1 cellular context compared by ENCODE assay signal in genomic region chr10:102917314-102917961, GRCh38.
A peak's percentile ranks its signal among the peaks of the same experiment; 100 is the strongest.
TF ChIP-seq lines count a peak whose summit lies in the region.

No MANE protein-coding gene starts in this region.

TF ChIP-seq in HepG2, 621 proteins besides CTCF, POLR2A, EP300 and RAD21 (continued from another document and continues in another):
- TF ChIP-seq ZHX2 (IDR thresholded peaks at IDR 0.05; ENCODE audit: low read depth) (no peak), ZHX2 (CRISPR knock-in tag; IDR thresholded peaks at IDR 0.05; ENCODE audit: borderline replicate concordance) (no peak), ZNF460 (CRISPR knock-in tag; IDR thresholded peaks at IDR 0.05; ENCODE audit: borderline replicate concordance) (peak; percentile 20; the same call in 1 of the 2 replicates), ZBTB7A (CRISPR knock-in tag; IDR thresholded peaks at IDR 0.05) (no peak), ETS1 (CRISPR knock-in tag; IDR thresholded peaks at IDR 0.05) (0 out of 2 replicates have a peak, but pooled peaks have one; percentile 9), ZNF263 (CRISPR knock-in tag; IDR thresholded peaks at IDR 0.05) (peak; percentile 44; the same call in 1 of the 2 replicates), ZNF777 (CRISPR knock-in tag; IDR thresholded peaks at IDR 0.05) (peak; percentile 55; the same call in 1 of the 2 replicates), XRCC5 (optimal IDR thresholded peaks at IDR 0.05; ENCODE audit: low read length) (peak; percentile 35), ZKSCAN1 (IDR thresholded peaks at IDR 0.05; ENCODE audit: low read length) (no peak), ETV6 (CRISPR knock-in tag; conservative IDR thresholded peaks at IDR 0.05) (no peak), NR3C1 (CRISPR knock-in tag; IDR thresholded peaks at IDR 0.05) (0 out of 2 replicates have a peak, but pooled peaks have one; percentile 52), PBX3 (CRISPR knock-in tag; IDR thresholded peaks at IDR 0.05; ENCODE audit: borderline replicate concordance) (no peak), IRF9 (CRISPR knock-in tag; IDR thresholded peaks at IDR 0.05; ENCODE audit: borderline replicate concordance) (peak; percentile 71; the same call in 1 of the 2 replicates), ZNF235 (CRISPR knock-in tag; IDR thresholded peaks at IDR 0.05; ENCODE audit: borderline replicate concordance) (no peak), ZNF510 (CRISPR knock-in tag; IDR thresholded peaks at IDR 0.05; ENCODE audit: low read depth) (no peak), SKI (IDR thresholded peaks at IDR 0.05; ENCODE audit: partially characterized antibody) (no peak), MAZ (IDR thresholded peaks at IDR 0.05; ENCODE audit: borderline replicate concordance, low read depth, low read length) (no peak), MAZ (CRISPR knock-in tag; IDR thresholded peaks at IDR 0.05; ENCODE audit: low read depth) (no peak), ZNF274 (CRISPR knock-in tag; IDR thresholded peaks at IDR 0.05) (no peak), ZNF251 (CRISPR knock-in tag; IDR thresholded peaks at IDR 0.05) (no peak), ZNF703 (CRISPR knock-in tag; IDR thresholded peaks at IDR 0.05; ENCODE audit: borderline replicate concordance) (peak; percentile 16; the same call in 1 of the 2 replicates), FOXC1 (CRISPR knock-in tag; IDR thresholded peaks at IDR 0.05; ENCODE audit: borderline replicate concordance) (no peak), ZFP36L2 (CRISPR knock-in tag; IDR thresholded peaks at IDR 0.05) (no peak), HMGA1 (CRISPR knock-in tag; conservative IDR thresholded peaks at IDR 0.05) (no peak), SMAD3 (CRISPR knock-in tag; IDR thresholded peaks at IDR 0.05) (0 out of 2 replicates have a peak, but pooled peaks have one; percentile 23), ZNF138 (CRISPR knock-in tag; IDR thresholded peaks at IDR 0.05; ENCODE audit: low read depth) (no peak), ZNF629 (CRISPR knock-in tag; conservative IDR thresholded peaks at IDR 0.05) (no peak), YY1 (IDR thresholded peaks at IDR 0.05; ENCODE audit: insufficient read depth, insufficient replicate concordance, low read depth, low read length) (peak; percentile 43), HNRNPL (IDR thresholded peaks at IDR 0.05; ENCODE audit: low read depth, low read length) (no peak), SAP130 (CRISPR knock-in tag; IDR thresholded peaks at IDR 0.05; ENCODE audit: low read depth) (no peak), ARNT2 (CRISPR knock-in tag; IDR thresholded peaks at IDR 0.05; ENCODE audit: low read depth) (no peak), ZNF788 (CRISPR knock-in tag; IDR thresholded peaks at IDR 0.05; ENCODE audit: borderline replicate concordance) (no peak; the same call in 1 of the 2 replicates), ZFP41 (CRISPR knock-in tag; IDR thresholded peaks at IDR 0.05; ENCODE audit: borderline replicate concordance) (no peak), TRAFD1 (CRISPR knock-in tag; IDR thresholded peaks at IDR 0.05; ENCODE audit: borderline replicate concordance) (no peak), PLRG1 (conservative IDR thresholded peaks at IDR 0.05) (no peak), ARID5B (CRISPR knock-in tag; IDR thresholded peaks at IDR 0.05) (no peak), ZNF34 (CRISPR knock-in tag; IDR thresholded peaks at IDR 0.05; ENCODE audit: borderline replicate concordance) (no peak), ZNF362 (CRISPR knock-in tag; IDR thresholded peaks at IDR 0.05; ENCODE audit: borderline replicate concordance) (no peak), GFI1 (CRISPR knock-in tag; IDR thresholded peaks at IDR 0.05; ENCODE audit: borderline replicate concordance) (peak; percentile 68)
- TF ChIP-seq, protein P1, sequence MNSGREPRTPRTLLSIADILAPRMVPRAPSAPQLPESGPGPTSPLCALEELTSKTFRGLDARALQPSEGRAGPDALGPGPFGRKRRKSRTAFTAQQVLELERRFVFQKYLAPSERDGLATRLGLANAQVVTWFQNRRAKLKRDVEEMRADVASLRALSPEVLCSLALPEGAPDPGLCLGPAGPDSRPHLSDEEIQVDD (CRISPR knock-in tag; IDR thresholded peaks at IDR 0.05; ENCODE audit: borderline replicate concordance) = no peak
- TF ChIP-seq, protein P2, sequence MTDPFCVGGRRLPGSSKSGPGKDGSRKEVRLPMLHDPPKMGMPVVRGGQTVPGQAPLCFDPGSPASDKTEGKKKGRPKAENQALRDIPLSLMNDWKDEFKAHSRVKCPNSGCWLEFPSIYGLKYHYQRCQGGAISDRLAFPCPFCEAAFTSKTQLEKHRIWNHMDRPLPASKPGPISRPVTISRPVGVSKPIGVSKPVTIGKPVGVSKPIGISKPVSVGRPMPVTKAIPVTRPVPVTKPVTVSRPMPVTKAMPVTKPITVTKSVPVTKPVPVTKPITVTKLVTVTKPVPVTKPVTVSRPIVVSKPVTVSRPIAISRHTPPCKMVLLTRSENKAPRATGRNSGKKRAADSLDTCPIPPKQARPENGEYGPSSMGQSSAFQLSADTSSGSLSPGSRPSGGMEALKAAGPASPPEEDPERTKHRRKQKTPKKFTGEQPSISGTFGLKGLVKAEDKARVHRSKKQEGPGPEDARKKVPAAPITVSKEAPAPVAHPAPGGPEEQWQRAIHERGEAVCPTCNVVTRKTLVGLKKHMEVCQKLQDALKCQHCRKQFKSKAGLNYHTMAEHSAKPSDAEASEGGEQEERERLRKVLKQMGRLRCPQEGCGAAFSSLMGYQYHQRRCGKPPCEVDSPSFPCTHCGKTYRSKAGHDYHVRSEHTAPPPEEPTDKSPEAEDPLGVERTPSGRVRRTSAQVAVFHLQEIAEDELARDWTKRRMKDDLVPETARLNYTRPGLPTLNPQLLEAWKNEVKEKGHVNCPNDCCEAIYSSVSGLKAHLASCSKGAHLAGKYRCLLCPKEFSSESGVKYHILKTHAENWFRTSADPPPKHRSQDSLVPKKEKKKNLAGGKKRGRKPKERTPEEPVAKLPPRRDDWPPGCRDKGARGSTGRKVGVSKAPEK (CRISPR knock-in tag; IDR thresholded peaks at IDR 0.05; ENCODE audit: borderline replicate concordance) = no peak
- TF ChIP-seq, protein P3, sequence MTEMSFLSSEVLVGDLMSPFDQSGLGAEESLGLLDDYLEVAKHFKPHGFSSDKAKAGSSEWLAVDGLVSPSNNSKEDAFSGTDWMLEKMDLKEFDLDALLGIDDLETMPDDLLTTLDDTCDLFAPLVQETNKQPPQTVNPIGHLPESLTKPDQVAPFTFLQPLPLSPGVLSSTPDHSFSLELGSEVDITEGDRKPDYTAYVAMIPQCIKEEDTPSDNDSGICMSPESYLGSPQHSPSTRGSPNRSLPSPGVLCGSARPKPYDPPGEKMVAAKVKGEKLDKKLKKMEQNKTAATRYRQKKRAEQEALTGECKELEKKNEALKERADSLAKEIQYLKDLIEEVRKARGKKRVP (CRISPR knock-in tag; IDR thresholded peaks at IDR 0.05) = no peak
